8 cellular contexts compared by ENCODE assay signal in the genomic region with DNA sequence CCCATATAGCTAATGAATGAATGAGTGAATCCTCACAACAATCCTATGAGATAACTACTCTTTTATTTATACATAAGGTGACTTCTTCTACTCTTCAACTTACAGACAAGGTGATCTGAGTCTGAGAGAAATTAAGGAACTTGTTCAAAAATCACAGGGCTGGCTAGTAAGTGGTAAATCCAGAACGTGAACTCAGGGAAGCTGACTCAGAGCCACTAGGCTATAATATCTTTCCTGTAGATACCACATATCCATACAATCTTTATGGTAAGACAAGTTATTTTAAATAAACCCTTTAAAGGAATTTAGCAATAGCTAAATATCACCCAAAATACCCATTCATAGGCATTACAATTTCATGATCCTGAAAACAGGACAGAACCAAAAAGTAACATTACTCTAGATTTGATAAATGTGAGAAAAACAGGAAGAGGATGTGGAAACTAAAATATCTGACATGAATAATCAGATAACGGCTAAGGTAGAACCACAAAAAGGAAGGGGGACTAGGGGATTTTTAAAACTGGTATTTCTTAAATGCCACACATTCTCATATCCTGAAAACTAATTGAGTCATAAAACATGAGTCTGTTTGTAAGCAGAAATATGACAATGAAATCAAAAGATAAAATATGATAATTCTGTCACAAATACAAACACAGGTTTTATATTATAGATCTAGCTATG.
DNase-seq lines count a peak whose midpoint lies in the region; ATAC-seq and TF ChIP-seq lines count a peak whose summit lies in the region.
"Not testable (repeated sequence)": the region's sequence is repeated elsewhere in the genome, so short reads cannot be mapped to it uniquely, and the experiment has no call there.

No MANE protein-coding gene starts in this region.

- peaks cover 16% of the 10 kb centered on the region for H3K4me1 Mint-ChIP-seq in activated T-cell treated with anti-CD3 and anti-CD28 coated beads, Interleukin-2, amount 50 U/mL, for 24 hours (ENCODE audit: low read depth)

- not testable (repeated sequence) for H3K36me3 Mint-ChIP-seq in activated T-cell treated with anti-CD3 and anti-CD28 coated beads, Interleukin-2, amount 50 U/mL, for 24 hours (ENCODE audit: low read depth)

- H3K9me3 ChIP-seq in OCI-LY3 (ENCODE audit: insufficient read depth, low read length); effector memory CD4-positive, alpha-beta T cell (ENCODE audit: control insufficient read depth, low read length); skeletal muscle satellite cell (replicated peaks; ENCODE audit: low read length): not testable (repeated sequence)

- DNase-seq in ELR (ENCODE audit: low read depth): peak; percentile 66
- not testable (repeated sequence) for DNase-seq in activated T-cell treated with anti-CD3 and anti-CD28 coated beads, Interleukin-2, amount 50 U/mL, for 24 hours; effector memory CD4-positive, alpha-beta T cell

- peak overlapping the region; percentile 46; the same call in 1 of the 2 replicates for H3K4me3 ChIP-seq in OCI-LY3 (ENCODE audit: low read length)
- not testable (repeated sequence) for H3K4me3 ChIP-seq in effector memory CD4-positive, alpha-beta T cell (ENCODE audit: insufficient read depth, low read depth, low read length, poor library complexity, severe bottlenecking); skeletal muscle satellite cell (ENCODE audit: low read length)

- H3K4me3 Mint-ChIP-seq in activated T-cell treated with anti-CD3 and anti-CD28 coated beads, Interleukin-2, amount 50 U/mL, for 24 hours: peak overlapping the region; percentile 63

- H3K36me3 ChIP-seq in OCI-LY3 (replicated peaks; ENCODE audit: low read depth, low read length); effector memory CD4-positive, alpha-beta T cell (ENCODE audit: control insufficient read depth, insufficient read depth, low read length); skeletal muscle satellite cell (ENCODE audit: insufficient read depth, low read length): not testable (repeated sequence)

- H3K9me3 Mint-ChIP-seq in activated T-cell treated with anti-CD3 and anti-CD28 coated beads, Interleukin-2, amount 50 U/mL, for 24 hours: not testable (repeated sequence)

- not testable (repeated sequence) for H4K20me1 ChIP-seq in OCI-LY3 (ENCODE audit: insufficient read depth, low read length)

- not testable (repeated sequence) for H2AFZ ChIP-seq in OCI-LY3 (ENCODE audit: low read depth, low read length)

- H3K27ac ChIP-seq in OCI-LY3 (ENCODE audit: low read length): peak overlapping the region; percentile 76
- peak overlapping the region; percentile 48 for H3K27ac ChIP-seq in effector memory CD4-positive, alpha-beta T cell (ENCODE audit: insufficient read depth, low read length, poor library complexity, severe bottlenecking)

- not testable (repeated sequence) for H3K27me3 ChIP-seq in OCI-LY3 (ENCODE audit: low read depth, low read length); effector memory CD4-positive, alpha-beta T cell (replicated peaks; ENCODE audit: control insufficient read depth, insufficient read depth, low read length, poor library complexity, severe bottlenecking); skeletal muscle satellite cell (ENCODE audit: control insufficient read depth, insufficient read depth, low read length)

- H3K27me3 Mint-ChIP-seq in activated T-cell treated with anti-CD3 and anti-CD28 coated beads, Interleukin-2, amount 50 U/mL, for 24 hours: not testable (repeated sequence)

- not testable (repeated sequence) for H3K79me2 ChIP-seq in OCI-LY3 (ENCODE audit: low read length)

- not testable (repeated sequence) for TF ChIP-seq CTCF in OCI-LY3 (IDR thresholded peaks at IDR 0.05; ENCODE audit: low read depth, low read length)

- peak overlapping the region; percentile 94 for H3K27ac Mint-ChIP-seq in activated T-cell treated with anti-CD3 and anti-CD28 coated beads, Interleukin-2, amount 50 U/mL, for 24 hours

- H3K4me2 ChIP-seq in OCI-LY3 (ENCODE audit: low read length) (peak overlapping the region; percentile 56), skeletal muscle satellite cell (ENCODE audit: low read length) (peak overlapping the region; percentile 47)

- ATAC-seq in GM19395 (IDR thresholded peaks at IDR 0.05; ENCODE audit: unreplicated experiment) (peak; percentile 88), HG02798 (IDR thresholded peaks at IDR 0.05; ENCODE audit: poor library complexity, unreplicated experiment) (peak; percentile 57), HG03460 (IDR thresholded peaks at IDR 0.05; ENCODE audit: unreplicated experiment) (peak; percentile 70)

- H3K4me1 ChIP-seq in OCI-LY3 (ENCODE audit: low read length) (peaks cover 13% of the 10 kb centered on the region), skeletal muscle satellite cell (ENCODE audit: control insufficient read depth, insufficient read depth, low read length) (peaks cover 11% of the 10 kb centered on the region)
- not testable (repeated sequence) for H3K4me1 ChIP-seq in effector memory CD4-positive, alpha-beta T cell (ENCODE audit: control insufficient read depth, insufficient read depth, low read length, poor library complexity, severe bottlenecking)

- H3K9ac ChIP-seq in OCI-LY3 (ENCODE audit: low read length): peak overlapping the region; percentile 32; the same call in 1 of the 2 replicates
- H3K9ac ChIP-seq in skeletal muscle satellite cell (ENCODE audit: low read depth, low read length): peak overlapping the region; percentile 69
